10 cellular contexts compared by ENCODE assay signal in the genomic region with DNA sequence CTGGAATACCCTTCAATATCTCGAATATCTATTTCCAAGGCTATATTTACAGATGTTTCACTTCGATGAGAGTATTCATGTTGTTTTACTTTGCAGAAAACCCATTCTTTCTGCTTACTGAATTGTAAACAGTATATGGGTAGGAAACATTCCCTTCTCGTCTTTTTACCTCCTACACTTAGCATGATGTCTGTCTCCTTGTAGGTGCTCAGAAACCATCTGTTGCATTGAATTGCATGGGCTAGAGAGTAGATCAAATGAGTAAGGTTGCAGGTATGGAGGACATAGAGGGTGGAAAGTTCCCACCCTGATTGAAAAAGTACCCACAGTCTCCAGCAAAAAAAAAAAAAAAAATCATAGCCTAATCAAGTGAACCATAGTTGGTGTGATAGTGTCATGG. TPM values are rescaled to one million over a fixed set of nuclear protein-coding genes. Genes with fewer than 3 reads are reported as not detected.
DNase-seq lines count a peak whose midpoint lies in the region; ATAC-seq and TF ChIP-seq lines count a peak whose summit lies in the region.
"Had no signal": no experiment of that assay in that cellular context is flagged by ENCODE, and none has a peak within 500 bp of the region (broad histone marks: within the 10 kb centered on the region; RNA-seq: fewer than 3 reads in every experiment).

No MANE protein-coding gene starts in this region.

- no peaks in the 10 kb centered on the region for H3K27me3 Mint-ChIP-seq in CD4-positive, alpha-beta memory T cell
- no peaks in the 10 kb centered on the region for H3K27me3 Mint-ChIP-seq in activated naive CD8-positive, alpha-beta T cell treated with anti-CD3 and anti-CD28 coated beads, Interleukin-2, amount 50 U/mL, for 24 hours
- H3K27me3 Mint-ChIP-seq in natural killer cell treated with Interleukin-12 subunit alpha and Interleukin-12 subunit beta and Interleukin-15 and Interleukin-18, amount 100 ng/mL, for 72 hours: no peaks in the 10 kb centered on the region

- TF ChIP-seq CTCF in HL-60 (IDR thresholded peaks at IDR 0.05; ENCODE audit: insufficient read depth, low read length): no peak

- ATAC-seq in activated naive CD8-positive, alpha-beta T cell treated with anti-CD3 and anti-CD28 coated beads, Interleukin-2, amount 50 U/mL, for 24 hours: no peak
- no peak for ATAC-seq in natural killer cell treated with Interleukin-12 subunit alpha and Interleukin-12 subunit beta and Interleukin-15 and Interleukin-18, amount 100 ng/mL, for 72 hours
- ATAC-seq in GM18858 (IDR thresholded peaks at IDR 0.05; ENCODE audit: unreplicated experiment): no peak
- ATAC-seq: PC-3 had no signal

- peak overlapping the region; percentile 81 to 85 for H3K4me3 ChIP-seq in CD4-positive, alpha-beta memory T cell (ENCODE audit: low read length in 2 of 2)
- peak overlapping the region; percentile 21 for H3K4me3 ChIP-seq in HL-60 (replicated peaks; ENCODE audit: insufficient read depth, low read length)
- H3K4me3 ChIP-seq: HAP-1 had no signal

- intact Hi-C loops in CD4-positive, alpha-beta memory T cell (cut with micrococcal nuclease): loop anchor here (5.0 to 10.0 kb wide), 3 partner anchors 185 to 1107 kb away; partner anchors contain the start of genes ACVR1C and NR4A2

- peaks cover 63 to 73% of the 10 kb centered on the region in 2 donors for H3K36me3 Mint-ChIP-seq in CD4-positive, alpha-beta memory T cell
- peaks cover 67% of the 10 kb centered on the region for H3K36me3 Mint-ChIP-seq in activated naive CD8-positive, alpha-beta T cell treated with anti-CD3 and anti-CD28 coated beads, Interleukin-2, amount 50 U/mL, for 24 hours (ENCODE audit: low read depth)
- peaks cover 66% of the 10 kb centered on the region for H3K36me3 Mint-ChIP-seq in natural killer cell treated with Interleukin-12 subunit alpha and Interleukin-12 subunit beta and Interleukin-15 and Interleukin-18, amount 100 ng/mL, for 72 hours

- H3K27me3 ChIP-seq in CD4-positive, alpha-beta memory T cell (ENCODE audit: insufficient read depth, low read length): no peaks in the 10 kb centered on the region
- no peaks in the 10 kb centered on the region for H3K27me3 ChIP-seq in HL-60 (ENCODE audit: insufficient read depth, poor library complexity, severe bottlenecking)

- peaks cover 35% of the 10 kb centered on the region for H3K4me1 ChIP-seq in CD4-positive, alpha-beta memory T cell (ENCODE audit: insufficient read depth, low read length)
- H3K4me1 ChIP-seq: HAP-1 had no signal

- H3K4me1 Mint-ChIP-seq in CD4-positive, alpha-beta memory T cell: peaks cover 25 to 72% (median 28%) of the 10 kb centered on the region in 4 donors
- peaks cover 52% of the 10 kb centered on the region for H3K4me1 Mint-ChIP-seq in activated naive CD8-positive, alpha-beta T cell treated with anti-CD3 and anti-CD28 coated beads, Interleukin-2, amount 50 U/mL, for 24 hours
- peaks cover 34 to 66% of the 10 kb centered on the region in 2 donors for H3K4me1 Mint-ChIP-seq in natural killer cell treated with Interleukin-12 subunit alpha and Interleukin-12 subunit beta and Interleukin-15 and Interleukin-18, amount 100 ng/mL, for 72 hours (ENCODE audit: low read depth in 2 of 2)

- peak in 2 of 5 donors; percentile 25 to 48 for DNase-seq in CD4-positive, alpha-beta memory T cell
- DNase-seq in HL-60 (ENCODE audit: low read depth in 1 of 2, low spot score in 1 of 2): no peak
- no peak for DNase-seq in activated naive CD8-positive, alpha-beta T cell treated with anti-CD3 and anti-CD28 coated beads, Interleukin-2, amount 50 U/mL, for 24 hours
- no peak for DNase-seq in natural killer cell treated with Interleukin-12 subunit alpha and Interleukin-12 subunit beta and Interleukin-15 and Interleukin-18, amount 100 ng/mL, for 72 hours (ENCODE audit: low spot score)
- no peak for DNase-seq in foreskin melanocyte
- DNase-seq in NCI-H1105 (lab: John Stamatoyannopoulos, UW): no peak
- no peak for DNase-seq in SIG-M5 (lab: John Stamatoyannopoulos, UW)
- DNase-seq: PC-3 had no signal

- CTCF ChIA-PET in CD4-positive, alpha-beta memory T cell (lab: Charles Lee; ENCODE audit: partially characterized antibody): interaction anchor here (1.4 to 14.4 kb wide), 6 partner anchors 8 to 111 kb away, joined by 5 to 340 read pairs (median 14); partner anchors contain the start of gene ERMN

- peak overlapping the region; percentile 94 to 100 (median 95) for H3K27ac Mint-ChIP-seq in CD4-positive, alpha-beta memory T cell
- H3K27ac Mint-ChIP-seq in activated naive CD8-positive, alpha-beta T cell treated with anti-CD3 and anti-CD28 coated beads, Interleukin-2, amount 50 U/mL, for 24 hours: peak overlapping the region; percentile 99
- H3K27ac Mint-ChIP-seq in natural killer cell treated with Interleukin-12 subunit alpha and Interleukin-12 subunit beta and Interleukin-15 and Interleukin-18, amount 100 ng/mL, for 72 hours: peak overlapping the region; percentile 99

- peak overlapping the region; percentile 85 for H3K27ac ChIP-seq in CD4-positive, alpha-beta memory T cell (ENCODE audit: low read depth, low read length)
- peak overlapping the region; percentile 59 for H3K27ac ChIP-seq in HL-60 (replicated peaks)

- peak overlapping the region; percentile 90 to 100 (median 98) for H3K4me3 Mint-ChIP-seq in CD4-positive, alpha-beta memory T cell
- peak overlapping the region; percentile 99 for H3K4me3 Mint-ChIP-seq in activated naive CD8-positive, alpha-beta T cell treated with anti-CD3 and anti-CD28 coated beads, Interleukin-2, amount 50 U/mL, for 24 hours
- peak overlapping the region; percentile 99 for H3K4me3 Mint-ChIP-seq in natural killer cell treated with Interleukin-12 subunit alpha and Interleukin-12 subunit beta and Interleukin-15 and Interleukin-18, amount 100 ng/mL, for 72 hours

- POLR2A ChIA-PET in CD4-positive, alpha-beta memory T cell (lab: Charles Lee; ENCODE audit: partially characterized antibody): interaction anchor here (1.0 to 27.4 kb wide), 8 partner anchors 7 to 119 kb away, joined by 3 to 1017 read pairs (median 129); partner anchors contain the start of gene ERMN

- peaks cover 0 to 2% (median 0%) of the 10 kb centered on the region in 8 donors for H3K9me3 Mint-ChIP-seq in CD4-positive, alpha-beta memory T cell
- H3K9me3 Mint-ChIP-seq in activated naive CD8-positive, alpha-beta T cell treated with anti-CD3 and anti-CD28 coated beads, Interleukin-2, amount 50 U/mL, for 24 hours: no peaks in the 10 kb centered on the region
- H3K9me3 Mint-ChIP-seq in natural killer cell treated with Interleukin-12 subunit alpha and Interleukin-12 subunit beta and Interleukin-15 and Interleukin-18, amount 100 ng/mL, for 72 hours: no peaks in the 10 kb centered on the region

- peaks cover 10% of the 10 kb centered on the region for H3K36me3 ChIP-seq in CD4-positive, alpha-beta memory T cell (ENCODE audit: insufficient read depth, low read length)
- H3K36me3 ChIP-seq: HAP-1 had no signal

- H3K9me3 ChIP-seq in CD4-positive, alpha-beta memory T cell (ENCODE audit: control insufficient read depth in 1 of 2, low read length in 2 of 2): no peaks in the 10 kb centered on the region
- H3K9me3 ChIP-seq: HAP-1 had no signal

RNA-seq across cellular contexts. Expression of gene CYTIP, which starts 1.8 kb away (rescaled TPM):
- total RNA-seq in CD4-positive, alpha-beta memory T cell: 100 to 1,000 TPM; 231 to 248 TPM
- 100 to 1,000 TPM; 163 to 176 TPM for polyA plus RNA-seq in CD4-positive, alpha-beta memory T cell
- 1,000 to 10,000 TPM in 1 of 2 donors, 100 to 1,000 TPM in 1; 755 to 1,319 TPM for total RNA-seq in natural killer cell treated with Interleukin-12 subunit alpha and Interleukin-12 subunit beta and Interleukin-15 and Interleukin-18, amount 100 ng/mL, for 72 hours
